In the genomic region with DNA sequence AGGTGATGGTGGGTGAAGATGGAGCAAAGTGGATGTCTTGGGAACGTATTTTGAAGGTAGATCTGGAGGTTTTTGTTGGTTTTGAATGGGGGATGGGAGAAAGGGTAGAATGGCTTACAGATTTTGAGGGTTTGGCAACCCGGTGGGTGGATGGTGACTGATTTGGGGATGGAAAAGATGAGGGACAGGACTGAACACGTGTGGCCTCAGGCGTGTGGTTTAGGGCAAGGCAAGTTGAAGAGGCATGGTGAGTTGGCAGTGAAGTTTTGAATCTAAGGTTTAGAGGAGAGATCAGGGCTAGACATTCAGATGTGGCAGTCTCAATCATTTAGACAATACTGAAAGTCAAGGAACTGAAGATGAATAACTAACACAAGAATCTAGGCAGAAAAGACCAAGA, we compare ENCODE assay signal across 14 cellular contexts. TPM values are rescaled to one million over a fixed set of nuclear protein-coding genes. Genes with fewer than 3 reads are reported as not detected.
DNase-seq lines count a peak whose midpoint lies in the region; ATAC-seq and TF ChIP-seq lines count a peak whose summit lies in the region.
"Had no signal": no experiment of that assay in that cellular context is flagged by ENCODE, and none has a peak within 500 bp of the region (broad histone marks: within the 10 kb centered on the region; RNA-seq: fewer than 3 reads in every experiment).

No MANE protein-coding gene starts in this region.

- no peaks in the 10 kb centered on the region for H3K36me3 Mint-ChIP-seq in activated CD8-positive, alpha-beta memory T cell treated with anti-CD3 and anti-CD28 coated beads, Interleukin-2, amount 10 ng/mL, durations not matched to agents 7 days and 5 days
- no peaks in the 10 kb centered on the region for H3K36me3 Mint-ChIP-seq in activated T-cell treated with anti-CD3 and anti-CD28 coated beads, Interleukin-2, amount 50 U/mL, for 4 hours (ENCODE audit: insufficient read depth)
- peaks cover 4% of the 10 kb centered on the region for H3K36me3 Mint-ChIP-seq in glutamatergic neuron (ENCODE audit: unreplicated experiment)
- peaks cover 12% of the 10 kb centered on the region for H3K36me3 Mint-ChIP-seq in stimulated activated effector memory CD8-positive, alpha-beta T cell treated with anti-CD3 and anti-CD28 coated beads, Interleukin-12 subunit alpha, Interleukin-12 subunit beta, amount 100 ng/mL, for 72 hours
- H3K36me3 Mint-ChIP-seq: WTC11 had no signal

- peak overlapping the region; percentile 1 for H3K27ac Mint-ChIP-seq in activated CD8-positive, alpha-beta memory T cell treated with anti-CD3 and anti-CD28 coated beads, Interleukin-2, amount 10 ng/mL, durations not matched to agents 7 days and 5 days
- H3K27ac Mint-ChIP-seq in glutamatergic neuron (ENCODE audit: unreplicated experiment): peak overlapping the region; percentile 64
- H3K27ac Mint-ChIP-seq in stimulated activated effector memory CD8-positive, alpha-beta T cell treated with anti-CD3 and anti-CD28 coated beads, Interleukin-12 subunit alpha, Interleukin-12 subunit beta, amount 100 ng/mL, for 72 hours: peak overlapping the region; percentile 64
- H3K27ac Mint-ChIP-seq: WTC11 had no signal

- ATAC-seq in activated CD8-positive, alpha-beta memory T cell treated with anti-CD3 and anti-CD28 coated beads, Interleukin-2, amount 10 ng/mL, durations not matched to agents 7 days and 5 days: no peak
- ATAC-seq in activated T-cell treated with anti-CD3 and anti-CD28 coated beads, Interleukin-2, amount 50 U/mL, for 4 hours: peak; percentile 39 to 49
- ATAC-seq in stimulated activated effector memory CD8-positive, alpha-beta T cell treated with anti-CD3 and anti-CD28 coated beads, Interleukin-12 subunit alpha, Interleukin-12 subunit beta, amount 100 ng/mL, for 72 hours: peak; percentile 77
- ATAC-seq: foreskin keratinocyte, WTC11 had no signal

- DNase-seq in activated CD8-positive, alpha-beta memory T cell treated with anti-CD3 and anti-CD28 coated beads, Interleukin-2, amount 10 ng/mL, durations not matched to agents 7 days and 5 days: peak; percentile 60
- DNase-seq in activated CD8-positive, alpha-beta memory T cell treated with anti-CD3 and anti-CD28 coated beads for 24 hours: no peak
- no peak for DNase-seq in activated T-cell treated with anti-CD3 and anti-CD28 coated beads, Interleukin-2, amount 50 U/mL, for 4 hours
- DNase-seq in glutamatergic neuron: no peak
- peak in 1 of 2 donors; percentile 77 for DNase-seq in stimulated activated effector memory CD8-positive, alpha-beta T cell treated with anti-CD3 and anti-CD28 coated beads, Interleukin-12 subunit alpha, Interleukin-12 subunit beta, amount 100 ng/mL, for 72 hours (ENCODE audit: low spot score in 2 of 2)
- no peak for DNase-seq in HuH-7 (ENCODE audit: low spot score)
- no peak for DNase-seq in inferior parietal cortex (ENCODE audit: extremely low spot score)
- no peak for DNase-seq in SIG-M5 treated with dmso at 0.1 percent for 504 hours (lab: John Stamatoyannopoulos, UW; ENCODE audit: unreplicated experiment)
- DNase-seq: adrenal gland, EL, NCI-H1048, small intestine had no signal

- H3K4me1 Mint-ChIP-seq in activated CD8-positive, alpha-beta memory T cell treated with anti-CD3 and anti-CD28 coated beads, Interleukin-2, amount 10 ng/mL, durations not matched to agents 7 days and 5 days: peaks cover 17% of the 10 kb centered on the region
- peaks cover 17% of the 10 kb centered on the region for H3K4me1 Mint-ChIP-seq in activated T-cell treated with anti-CD3 and anti-CD28 coated beads, Interleukin-2, amount 50 U/mL, for 4 hours (ENCODE audit: low read depth)
- H3K4me1 Mint-ChIP-seq in glutamatergic neuron (ENCODE audit: low read depth, unreplicated experiment): no peaks in the 10 kb centered on the region
- peaks cover 33% of the 10 kb centered on the region for H3K4me1 Mint-ChIP-seq in stimulated activated effector memory CD8-positive, alpha-beta T cell treated with anti-CD3 and anti-CD28 coated beads, Interleukin-12 subunit alpha, Interleukin-12 subunit beta, amount 100 ng/mL, for 72 hours

- H3K9me3 Mint-ChIP-seq in activated CD8-positive, alpha-beta memory T cell treated with anti-CD3 and anti-CD28 coated beads, Interleukin-2, amount 10 ng/mL, durations not matched to agents 7 days and 5 days (ENCODE audit: low read depth): no peaks in the 10 kb centered on the region
- H3K9me3 Mint-ChIP-seq in activated T-cell treated with anti-CD3 and anti-CD28 coated beads, Interleukin-2, amount 50 U/mL, for 4 hours: no peaks in the 10 kb centered on the region
- peaks cover 2% of the 10 kb centered on the region for H3K9me3 Mint-ChIP-seq in glutamatergic neuron (ENCODE audit: unreplicated experiment)
- H3K9me3 Mint-ChIP-seq in stimulated activated effector memory CD8-positive, alpha-beta T cell treated with anti-CD3 and anti-CD28 coated beads, Interleukin-12 subunit alpha, Interleukin-12 subunit beta, amount 100 ng/mL, for 72 hours: no peaks in the 10 kb centered on the region
- H3K9me3 Mint-ChIP-seq: WTC11 had no signal

- TF ChIP-seq CTCF in glutamatergic neuron (IDR thresholded peaks at IDR 0.05; ENCODE audit: partially characterized antibody, unreplicated experiment): no peak

- H3K27me3 Mint-ChIP-seq in activated CD8-positive, alpha-beta memory T cell treated with anti-CD3 and anti-CD28 coated beads, Interleukin-2, amount 10 ng/mL, durations not matched to agents 7 days and 5 days: no peaks in the 10 kb centered on the region
- no peaks in the 10 kb centered on the region for H3K27me3 Mint-ChIP-seq in activated T-cell treated with anti-CD3 and anti-CD28 coated beads, Interleukin-2, amount 50 U/mL, for 4 hours (ENCODE audit: low read depth)
- H3K27me3 Mint-ChIP-seq in glutamatergic neuron (ENCODE audit: unreplicated experiment): peaks cover 9% of the 10 kb centered on the region

- CTCF ChIA-PET in activated CD8-positive, alpha-beta memory T cell treated with anti-CD3 and anti-CD28 coated beads, Interleukin-2, amount 10 ng/mL, durations not matched to agents 7 days and 5 days (lab: Charles Lee): interaction anchor here (0.6 to 2.5 kb wide), 4 partner anchors 15 to 163 kb away, joined by 3 to 9 read pairs (median 4); no protein-coding TSS in a partner anchor

- H3K4me3 Mint-ChIP-seq in activated CD8-positive, alpha-beta memory T cell treated with anti-CD3 and anti-CD28 coated beads, Interleukin-2, amount 10 ng/mL, durations not matched to agents 7 days and 5 days: no peak overlapping the region
- no peak overlapping the region for H3K4me3 Mint-ChIP-seq in activated T-cell treated with anti-CD3 and anti-CD28 coated beads, Interleukin-2, amount 50 U/mL, for 4 hours
- no peak overlapping the region for H3K4me3 Mint-ChIP-seq in glutamatergic neuron (ENCODE audit: unreplicated experiment)
- H3K4me3 Mint-ChIP-seq in stimulated activated effector memory CD8-positive, alpha-beta T cell treated with anti-CD3 and anti-CD28 coated beads, Interleukin-12 subunit alpha, Interleukin-12 subunit beta, amount 100 ng/mL, for 72 hours: peak overlapping the region; percentile 33
- H3K4me3 Mint-ChIP-seq: WTC11 had no signal

RNA-seq across cellular contexts. Expression of a gene that starts 5.0 kb away (rescaled TPM):
- 100 to 1,000 TPM in 1 of 2 experiments, 10 to 100 TPM in 1; 72.0 to 108 TPM for total RNA-seq in activated CD8-positive, alpha-beta memory T cell treated with anti-CD3 and anti-CD28 coated beads, Interleukin-2, amount 10 ng/mL, durations not matched to agents 7 days and 5 days
- total RNA-seq in activated T-cell treated with anti-CD3 and anti-CD28 coated beads, Interleukin-2, amount 50 U/mL, for 4 hours: 100 to 1,000 TPM; 226 to 283 (median 250) TPM
- 37.6 TPM for total RNA-seq in glutamatergic neuron (ENCODE audit: unreplicated experiment)

RNA-seq across cellular contexts. Expression of a gene that starts 10.8 kb away (rescaled TPM):
- 10 to 100 TPM; 63.3 to 92.9 TPM for total RNA-seq in activated CD8-positive, alpha-beta memory T cell treated with anti-CD3 and anti-CD28 coated beads, Interleukin-2, amount 10 ng/mL, durations not matched to agents 7 days and 5 days
- total RNA-seq in activated T-cell treated with anti-CD3 and anti-CD28 coated beads, Interleukin-2, amount 50 U/mL, for 4 hours: 10 to 100 TPM; 64.5 to 69.1 (median 67.1) TPM
- total RNA-seq in glutamatergic neuron (ENCODE audit: unreplicated experiment): 43.2 TPM

RNA-seq across cellular contexts. Expression of a gene that starts 27.4 kb away (rescaled TPM):
- 1 to 10 TPM; 4.9 to 5.4 TPM for total RNA-seq in activated CD8-positive, alpha-beta memory T cell treated with anti-CD3 and anti-CD28 coated beads, Interleukin-2, amount 10 ng/mL, durations not matched to agents 7 days and 5 days
- 1 to 10 TPM; 7.1 to 9.8 (median 9.4) TPM for total RNA-seq in activated T-cell treated with anti-CD3 and anti-CD28 coated beads, Interleukin-2, amount 50 U/mL, for 4 hours
- 7.8 TPM for total RNA-seq in glutamatergic neuron (ENCODE audit: unreplicated experiment)

RNA-seq across cellular contexts. Expression of a gene that starts 37.7 kb away (rescaled TPM):
- 100 to 1,000 TPM; 566 to 685 TPM for total RNA-seq in activated CD8-positive, alpha-beta memory T cell treated with anti-CD3 and anti-CD28 coated beads, Interleukin-2, amount 10 ng/mL, durations not matched to agents 7 days and 5 days
- total RNA-seq in activated T-cell treated with anti-CD3 and anti-CD28 coated beads, Interleukin-2, amount 50 U/mL, for 4 hours: 100 to 1,000 TPM; 193 to 259 (median 220) TPM
- total RNA-seq in glutamatergic neuron (ENCODE audit: unreplicated experiment): not detected
- total RNA-seq: foreskin keratinocyte had no signal

RNA-seq across cellular contexts. Expression of a gene that starts 39.6 kb away (rescaled TPM):
- 10 to 100 TPM; 13.7 to 15.6 TPM for total RNA-seq in activated CD8-positive, alpha-beta memory T cell treated with anti-CD3 and anti-CD28 coated beads, Interleukin-2, amount 10 ng/mL, durations not matched to agents 7 days and 5 days
- total RNA-seq in activated T-cell treated with anti-CD3 and anti-CD28 coated beads, Interleukin-2, amount 50 U/mL, for 4 hours: 10 to 100 TPM; 18.0 to 19.2 (median 18.1) TPM
- 74.7 TPM for total RNA-seq in glutamatergic neuron (ENCODE audit: unreplicated experiment)

Comparison
In these comparisons a context has a peak if more than half of its experiments do, and no peak if none do; other contexts are left out.
1. H3K27ac Mint-ChIP-seq: peak in every context shown above with its lines; median percentile 64 in glutamatergic neuron; 64 in stimulated activated effector memory CD8-positive, alpha-beta T cell treated with anti-CD3 and anti-CD28 coated beads, Interleukin-12 subunit alpha, Interleukin-12 subunit beta, amount 100 ng/mL, for 72 hours; 1 in activated CD8-positive, alpha-beta memory T cell treated with anti-CD3 and anti-CD28 coated beads, Interleukin-2, amount 10 ng/mL, durations not matched to agents 7 days and 5 days.